ENCODE assay signal across 9 cellular contexts in genomic region chr15:67832965-67833503, GRCh38. TPM values are rescaled to one million over a fixed set of nuclear protein-coding genes. Genes with fewer than 3 reads are reported as not detected.
A peak's percentile ranks its signal among the peaks of the same experiment; 100 is the strongest.
DNase-seq lines count a peak whose midpoint lies in the region; TF ChIP-seq lines count a peak whose summit lies in the region.
"Had no signal": no experiment of that assay in that cellular context is flagged by ENCODE, and none has a peak within 500 bp of the region (broad histone marks: within the 10 kb centered on the region; RNA-seq: fewer than 3 reads in every experiment).

No MANE protein-coding gene starts in this region.

- POLR2A ChIA-PET in CD8-positive, alpha-beta memory T cell (lab: Charles Lee): no interaction called here

- H3K36me3 ChIP-seq in CD8-positive, alpha-beta memory T cell (ENCODE audit: insufficient read depth, low read length): no peaks in the 10 kb centered on the region
- H3K36me3 ChIP-seq in NT2/D1 (ENCODE audit: insufficient read depth, insufficient read length, low read length) (no peaks in the 10 kb centered on the region), osteoblast (ENCODE audit: insufficient read depth, low read length) (no peaks in the 10 kb centered on the region)
- no peaks in the 10 kb centered on the region for H3K36me3 ChIP-seq in effector memory CD4-positive, alpha-beta T cell (ENCODE audit: control insufficient read depth, insufficient read depth, low read length)

- peak overlapping the region; percentile 84 for H3K4me2 ChIP-seq in osteoblast (ENCODE audit: insufficient read depth, low read length)

- no peak overlapping the region for H3K27ac ChIP-seq in CD8-positive, alpha-beta memory T cell (ENCODE audit: low read depth, low read length)
- no peak overlapping the region for H3K27ac ChIP-seq in effector memory CD4-positive, alpha-beta T cell (ENCODE audit: insufficient read depth, low read length, poor library complexity, severe bottlenecking)
- no peak overlapping the region for H3K27ac ChIP-seq in osteoblast (ENCODE audit: low read depth, low read length)
- H3K27ac ChIP-seq in caudate nucleus (ENCODE audit: low read depth, low read length): no peak overlapping the region

- no peak for DNase-seq in CD8-positive, alpha-beta memory T cell
- no peak for DNase-seq in NT2/D1 (ENCODE audit: low read depth, low spot score)
- DNase-seq in effector memory CD4-positive, alpha-beta T cell: no peak
- peak; percentile 53 for DNase-seq in osteoblast (ENCODE audit: insufficient read length, low spot score, missing footprints)
- no peak for DNase-seq in cortex of kidney (lab: John Stamatoyannopoulos, UW)
- no peak for DNase-seq in caudate nucleus (lab: John Stamatoyannopoulos, UW)
- no peak for DNase-seq in DMS153 treated with DMSO at 0.1 percent for 48 hours (lab: John Stamatoyannopoulos, UW; ENCODE audit: unreplicated experiment)
- DNase-seq in NCI-H128 (lab: John Stamatoyannopoulos, UW; ENCODE audit: unreplicated experiment): no peak

- peak overlapping the region in 4 of 8 donors; percentile 7 to 48 (median 30) for H3K27ac Mint-ChIP-seq in CD8-positive, alpha-beta memory T cell

- H3K4me1 Mint-ChIP-seq in CD8-positive, alpha-beta memory T cell: peaks cover 42 to 72% (median 62%) of the 10 kb centered on the region in 3 donors

- TF ChIP-seq CTCF in osteoblast (IDR thresholded peaks at IDR 0.05; ENCODE audit: extremely low read depth, low read depth, low read length): no peak

- H3K4me3 Mint-ChIP-seq in CD8-positive, alpha-beta memory T cell: peak overlapping the region; percentile 35 to 93 (median 87)

- H4K20me1 ChIP-seq in osteoblast (ENCODE audit: insufficient read depth, low read length): no peaks in the 10 kb centered on the region

- H3K9ac ChIP-seq in NT2/D1 (ENCODE audit: insufficient read length, low read depth): peak overlapping the region; percentile 2

- H2AFZ ChIP-seq in osteoblast (ENCODE audit: low read length): no peak overlapping the region

- peaks cover 62 to 74% of the 10 kb centered on the region in 2 donors for H3K27me3 Mint-ChIP-seq in CD8-positive, alpha-beta memory T cell

- CTCF ChIA-PET in CD8-positive, alpha-beta memory T cell (lab: Charles Lee): interaction anchor here (1.4 to 1.9 kb wide), 2 partner anchors 50 to 376 kb away, joined by 4 to 5 read pairs; no protein-coding TSS in a partner anchor

- peaks cover 41% of the 10 kb centered on the region for H3K4me1 ChIP-seq in CD8-positive, alpha-beta memory T cell (ENCODE audit: insufficient read depth, low read length)
- H3K4me1 ChIP-seq in NT2/D1 (ENCODE audit: insufficient read depth, insufficient read length) (peaks cover 20% of the 10 kb centered on the region), osteoblast (ENCODE audit: insufficient read depth, low read length) (peaks cover 11% of the 10 kb centered on the region)
- peaks cover 61% of the 10 kb centered on the region for H3K4me1 ChIP-seq in effector memory CD4-positive, alpha-beta T cell (ENCODE audit: control insufficient read depth, insufficient read depth, low read length, poor library complexity, severe bottlenecking)

- H3K9me3 Mint-ChIP-seq in CD8-positive, alpha-beta memory T cell: no peaks in the 10 kb centered on the region

- H3K9me3 ChIP-seq in CD8-positive, alpha-beta memory T cell (ENCODE audit: low read length): no peaks in the 10 kb centered on the region
- peaks cover 5% of the 10 kb centered on the region; the same call in 1 of the 2 replicates for H3K9me3 ChIP-seq in NT2/D1 (ENCODE audit: insufficient read depth, low read length)
- H3K9me3 ChIP-seq in effector memory CD4-positive, alpha-beta T cell (ENCODE audit: control insufficient read depth, low read length): no peaks in the 10 kb centered on the region
- no peaks in the 10 kb centered on the region for H3K9me3 ChIP-seq in osteoblast (ENCODE audit: low read depth, low read length)

- H3K4me3 ChIP-seq in CD8-positive, alpha-beta memory T cell (ENCODE audit: low read length): no peak overlapping the region
- H3K4me3 ChIP-seq in NT2/D1 (ENCODE audit: insufficient read length, low read depth) (peak overlapping the region; percentile 26), osteoblast (ENCODE audit: insufficient read depth, low read length) (peak overlapping the region; percentile 5)
- peak overlapping the region; percentile 41 for H3K4me3 ChIP-seq in effector memory CD4-positive, alpha-beta T cell (ENCODE audit: insufficient read depth, low read depth, low read length, poor library complexity, severe bottlenecking)

- peaks cover 60% of the 10 kb centered on the region for H3K27me3 ChIP-seq in CD8-positive, alpha-beta memory T cell (ENCODE audit: insufficient read depth, low read length, poor library complexity, severe bottlenecking)
- H3K27me3 ChIP-seq in NT2/D1 (ENCODE audit: insufficient read depth, insufficient read length) (peaks cover 94% of the 10 kb centered on the region), osteoblast (ENCODE audit: insufficient read depth, low read length) (peaks cover 91% of the 10 kb centered on the region)
- peaks cover 74% of the 10 kb centered on the region for H3K27me3 ChIP-seq in effector memory CD4-positive, alpha-beta T cell (replicated peaks; ENCODE audit: control insufficient read depth, insufficient read depth, low read length, poor library complexity, severe bottlenecking)

- no peaks in the 10 kb centered on the region for H3K36me3 Mint-ChIP-seq in CD8-positive, alpha-beta memory T cell

- no peaks in the 10 kb centered on the region for H3K79me2 ChIP-seq in osteoblast (ENCODE audit: insufficient read depth, low read length)

RNA-seq across cellular contexts. Expression of gene RNU6-1, which starts 6.8 kb away (rescaled TPM):
- total RNA-seq in CD8-positive, alpha-beta memory T cell: not detected
- polyA plus RNA-seq in CD8-positive, alpha-beta memory T cell: not detected
- total RNA-seq in osteoblast: not detected in 2 replicates
- total RNA-seq: M059J had no signal

RNA-seq across cellular contexts. Expression of gene SKOR1, which starts 7.7 kb away (rescaled TPM):
- total RNA-seq in CD8-positive, alpha-beta memory T cell: under 1 TPM; 0.15 to 0.16 TPM
- 0.06 TPM for polyA plus RNA-seq in CD8-positive, alpha-beta memory T cell
- total RNA-seq in osteoblast: 0.29 and 0.36 TPM in 2 replicates
